ENCODE assay signal across 21 cellular contexts in genomic region chr9:2362170-2362569, GRCh38.
DNase-seq lines count a peak whose midpoint lies in the region; ATAC-seq and TF ChIP-seq lines count a peak whose summit lies in the region.
"Had no signal": no experiment of that assay in that cellular context is flagged by ENCODE, and none has a peak within 500 bp of the region (broad histone marks: within the 10 kb centered on the region; RNA-seq: fewer than 3 reads in every experiment).

No MANE protein-coding gene starts in this region.

- dilution Hi-C loops in mammary epithelial cell (cut with HindIII; ENCODE audit: low sequenced_read_pairs) = no loop called here

- intact Hi-C loops in mammary epithelial cell (cut with micrococcal nuclease) = no loop called here

- H3K4me1 ChIP-seq in mammary epithelial cell (ENCODE audit: insufficient read depth, low read length) (peaks cover 14% of the 10 kb centered on the region), foreskin keratinocyte (no peaks in the 10 kb centered on the region)
- H3K4me1 ChIP-seq: SJCRH30 had no signal

- no peak for TF ChIP-seq CTCF in mammary epithelial cell (conservative IDR thresholded peaks at IDR 0.05 in 1 of 2, IDR thresholded peaks at IDR 0.05 in 1 of 2; ENCODE audit: extremely low read depth in 1 of 2, insufficient read depth in 1 of 2, low read depth in 1 of 2, low read length in 2 of 2)
- no peak for TF ChIP-seq CTCF in foreskin keratinocyte (conservative IDR thresholded peaks at IDR 0.05)

- no peaks in the 10 kb centered on the region for H3K36me3 ChIP-seq in mammary epithelial cell (ENCODE audit: insufficient read depth, low read length)
- H3K36me3 ChIP-seq: SJCRH30 had no signal

- H3K4me2 ChIP-seq in mammary epithelial cell (ENCODE audit: insufficient read depth, low read depth, low read length) = no peak overlapping the region
- H3K4me2 ChIP-seq: GM23338, PC-9 had no signal

- BruUV-seq in mammary epithelial cell (replicated peaks; lab: Mats Ljungman, UMichigan) = no TSS peak

- no peaks in the 10 kb centered on the region for H4K20me1 ChIP-seq in mammary epithelial cell (ENCODE audit: insufficient read depth, low read length)

- no peak overlapping the region for H3K4me3 ChIP-seq in mammary epithelial cell (replicated peaks in 1 of 3; ENCODE audit: insufficient read depth in 1 of 3, low read depth in 2 of 3, low read length in 3 of 3)
- H3K4me3 ChIP-seq: GM23338, PC-9, SJCRH30 had no signal

- no peak overlapping the region for H3K4me3 Mint-ChIP-seq in stimulated activated naive CD8-positive, alpha-beta T cell treated with anti-CD3 and anti-CD28 coated beads, Interleukin-15, amount 100 ng/mL, for 72 hours
- H3K4me3 Mint-ChIP-seq: GM23338, T-helper 17 cell had no signal

- peaks cover 10% of the 10 kb centered on the region for H3K27me3 Mint-ChIP-seq in stimulated activated naive CD8-positive, alpha-beta T cell treated with anti-CD3 and anti-CD28 coated beads, Interleukin-15, amount 100 ng/mL, for 72 hours

- no peaks in the 10 kb centered on the region for H3K27me3 ChIP-seq in mammary epithelial cell (ENCODE audit: insufficient read depth, low read length)
- H3K27me3 ChIP-seq in foreskin keratinocyte = no peaks in the 10 kb centered on the region
- H3K27me3 ChIP-seq: SJCRH30 had no signal

- H3K9me3 ChIP-seq in mammary epithelial cell (replicated peaks; ENCODE audit: insufficient read depth, low read length) = no peaks in the 10 kb centered on the region
- H3K9me3 ChIP-seq: SJCRH30 had no signal

- in situ Hi-C loops in mammary epithelial cell (cut with MboI; ENCODE audit: low sequenced_read_pairs in 2 of 2) = no loop called here

- 8% methylated on average over 2 of the region's 2 CpGs for WGBS in mammary epithelial cell (ENCODE audit: low coverage, missing lambda C conversion rate)

- no peaks in the 10 kb centered on the region for H3K9me3 Mint-ChIP-seq in stimulated activated naive CD8-positive, alpha-beta T cell treated with anti-CD3 and anti-CD28 coated beads, Interleukin-15, amount 100 ng/mL, for 72 hours
- H3K9me3 Mint-ChIP-seq: GM23338 had no signal

- H3K27ac Mint-ChIP-seq in stimulated activated naive CD8-positive, alpha-beta T cell treated with anti-CD3 and anti-CD28 coated beads, Interleukin-15, amount 100 ng/mL, for 72 hours = no peak overlapping the region
- H3K27ac Mint-ChIP-seq: GM23338, T-helper 17 cell had no signal

- DNase-seq in DMS153 (lab: John Stamatoyannopoulos, UW) (peak; percentile 11), DMS153 treated with DMSO at 0.1 percent for 48 hours (lab: John Stamatoyannopoulos, UW; ENCODE audit: unreplicated experiment) (no peak), HPDE6-E6E7 (ENCODE audit: extremely low spot score) (peak; percentile 81), mammary epithelial cell (peak; percentile 95), foreskin keratinocyte (peak; percentile 95 to 98), NCI-H2029 treated with DMSO at 0.1 percent for 48 hours (lab: John Stamatoyannopoulos, UW) (no peak), NCI-H446 treated with DMSO at 0.1 percent for 48 hours (lab: John Stamatoyannopoulos, UW) (no peak)
- DNase-seq in stimulated activated naive CD8-positive, alpha-beta T cell treated with anti-CD3 and anti-CD28 coated beads, Interleukin-15, amount 100 ng/mL, for 72 hours = no peak
- DNase-seq: AML-193, GDM1, NCI-H1417 treated with DMSO at 0.1 percent for 48 hours, NCI-H2029, NCI-H345, NCI-H526, PC-9, SJCRH30, T-helper 17 cell had no signal

- no peaks in the 10 kb centered on the region for H3K4me1 Mint-ChIP-seq in stimulated activated naive CD8-positive, alpha-beta T cell treated with anti-CD3 and anti-CD28 coated beads, Interleukin-15, amount 100 ng/mL, for 72 hours
- H3K4me1 Mint-ChIP-seq: T-helper 17 cell had no signal

- H3K27ac ChIP-seq in mammary epithelial cell (ENCODE audit: insufficient read depth, low read depth, low read length) = peak overlapping the region; percentile 81
- peak overlapping the region; percentile 70 for H3K27ac ChIP-seq in foreskin keratinocyte
- H3K27ac ChIP-seq: 22Rv1, C4-2B, PC-9, SJCRH30 had no signal

- peak; percentile 99 for ATAC-seq in foreskin keratinocyte
- ATAC-seq in stimulated activated naive CD8-positive, alpha-beta T cell treated with anti-CD3 and anti-CD28 coated beads, Interleukin-15, amount 100 ng/mL, for 72 hours = no peak
- ATAC-seq: GM23338, HCT116, T-helper 17 cell had no signal

- H3K79me2 ChIP-seq in mammary epithelial cell (ENCODE audit: insufficient read depth, low read length) = no peaks in the 10 kb centered on the region

- CTCF ChIA-PET in mammary epithelial cell (lab: Charles Lee; ENCODE audit: low non-redundant PET) = no interaction called here

- no peak overlapping the region for H3K9ac ChIP-seq in mammary epithelial cell (ENCODE audit: insufficient read depth, low read length)

- H2AFZ ChIP-seq in mammary epithelial cell (ENCODE audit: low read depth, low read length) = peak overlapping the region; percentile 57
- H2AFZ ChIP-seq: GM23338, PC-9 had no signal

Comparison
In these comparisons a context has a peak if more than half of its experiments do, and no peak if none do; other contexts are left out.
1. DNase-seq: peak in DMS153 (single experiment), HPDE6-E6E7 (single experiment), mammary epithelial cell (single experiment) and foreskin keratinocyte (2 of 2); none in DMS153 treated with DMSO at 0.1 percent for 48 hours (single experiment), stimulated activated naive CD8-positive, alpha-beta T cell treated with anti-CD3 and anti-CD28 coated beads, Interleukin-15, amount 100 ng/mL, for 72 hours (0 of 2), NCI-H2029 treated with DMSO at 0.1 percent for 48 hours (single experiment) and NCI-H446 treated with DMSO at 0.1 percent for 48 hours (single experiment).